1 cellular context compared by ENCODE assay signal in the genomic region with DNA sequence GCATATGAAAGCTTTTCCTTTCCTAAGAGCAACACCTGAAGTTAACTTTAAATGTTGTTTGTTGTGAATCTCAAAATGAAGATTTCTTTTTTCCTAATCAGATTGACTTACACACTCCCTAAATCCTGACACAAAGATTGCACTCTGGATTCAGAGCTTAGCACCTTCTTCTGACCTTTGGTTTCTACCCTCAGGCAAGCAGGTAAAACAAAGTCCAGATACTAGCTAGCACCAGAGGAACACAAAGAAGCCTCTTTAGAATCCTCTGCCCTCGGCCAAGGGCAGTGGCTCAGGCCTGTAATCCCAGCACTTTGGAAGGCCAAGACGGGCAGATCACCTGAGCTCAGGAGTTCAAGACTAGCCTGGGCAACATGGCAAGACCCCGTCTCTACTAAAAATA.
TF ChIP-seq lines count a peak whose summit lies in the region.

No MANE protein-coding gene starts in this region.

TF ChIP-seq in HepG2, 621 proteins besides CTCF, POLR2A, EP300 and RAD21 (continued from another document):
- 0 out of 2 replicates have a peak, but pooled peaks have one; percentile 49 for TF ChIP-seq GATAD2A (CRISPR knock-in tag; IDR thresholded peaks at IDR 0.05)
- TF ChIP-seq PITX1 (CRISPR knock-in tag; IDR thresholded peaks at IDR 0.05) = peak; percentile 44; the same call in 1 of the 2 replicates
